Comparison of ENCODE assay signal across 14 cellular contexts in the genomic region with DNA sequence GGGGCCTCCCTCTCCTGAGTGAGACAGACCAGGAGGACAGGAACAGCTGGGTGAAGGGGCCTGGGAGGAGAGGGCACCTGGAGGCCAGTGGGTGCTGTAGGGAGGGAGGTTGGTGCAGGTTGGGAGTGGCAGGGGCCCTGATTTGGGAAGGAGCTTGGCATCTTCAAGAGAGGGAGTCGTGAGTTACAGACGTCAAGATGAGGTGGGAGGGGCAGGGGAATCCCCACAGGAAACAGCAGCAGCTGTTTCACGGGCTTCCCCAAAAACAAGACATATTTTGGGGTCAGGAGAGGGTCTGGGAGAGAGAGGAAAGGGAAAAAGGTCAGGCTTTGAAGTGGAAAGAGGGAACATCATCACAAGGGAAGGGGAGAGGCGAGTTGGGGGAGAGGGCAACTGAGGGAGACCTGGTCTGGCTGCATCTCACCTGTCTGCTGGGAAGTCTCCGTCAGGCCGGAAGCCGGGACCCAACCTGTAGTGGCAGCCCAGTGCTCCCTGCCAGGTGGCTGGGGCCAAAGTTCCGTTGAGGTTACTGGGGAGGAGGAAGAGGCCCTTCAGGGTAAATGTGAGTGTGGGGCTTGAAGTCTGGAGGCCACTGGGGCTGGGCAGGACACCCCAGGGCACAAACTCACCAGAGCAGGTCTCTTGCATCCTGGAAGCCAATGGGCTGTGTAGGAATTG. TPM values are rescaled to one million over a fixed set of nuclear protein-coding genes. Genes with fewer than 3 reads are reported as not detected.
A peak's percentile ranks its signal among the peaks of the same experiment; 100 is the strongest.
DNase-seq lines count a peak whose midpoint lies in the region; ATAC-seq, FAIRE-seq and TF ChIP-seq lines count a peak whose summit lies in the region.
"Had no signal": no experiment of that assay in that cellular context is flagged by ENCODE, and none has a peak within 500 bp of the region (broad histone marks: within the 10 kb centered on the region; RNA-seq: fewer than 3 reads in every experiment).

No MANE protein-coding gene starts in this region.

- H3K9me3 Mint-ChIP-seq in activated naive CD4-positive, alpha-beta T cell treated with anti-CD3 and anti-CD28 coated beads, Interleukin-2, amount 50 U/mL, for 72 hours: no peaks in the 10 kb centered on the region
- H3K9me3 Mint-ChIP-seq: nephron progenitor cell had no signal

- H3K27ac ChIP-seq in Peyer's patch (no peak overlapping the region), small intestine (ENCODE audit: low read depth in 1 of 2, low read length in 1 of 2) (no peak overlapping the region)
- H3K27ac ChIP-seq: RWPE1 had no signal

- no peak for FAIRE-seq in small intestine (lab: Jason Lieb, UNC)
- FAIRE-seq: astrocyte had no signal

- no peaks in the 10 kb centered on the region for H3K36me3 Mint-ChIP-seq in activated naive CD4-positive, alpha-beta T cell treated with anti-CD3 and anti-CD28 coated beads, Interleukin-2, amount 50 U/mL, for 72 hours

- H3K27me3 ChIP-seq in Peyer's patch (no peaks in the 10 kb centered on the region), small intestine (ENCODE audit: control insufficient read depth in 2 of 2, insufficient read depth in 2 of 2, low read length in 2 of 2) (no peaks in the 10 kb centered on the region), BE2C (no peaks in the 10 kb centered on the region)

- TF ChIP-seq CTCF in Peyer's patch (IDR thresholded peaks at IDR 0.05): no peak
- no peak for TF ChIP-seq CTCF in BE2C (IDR thresholded peaks at IDR 0.05; ENCODE audit: low read depth, low read length)

- H3K36me3 ChIP-seq in Peyer's patch (peaks cover 0 to 5% (median 0%) of the 10 kb centered on the region in 3 donors), small intestine (ENCODE audit: control insufficient read depth in 2 of 2, insufficient read depth in 2 of 2, low read length in 2 of 2) (no peaks in the 10 kb centered on the region), BE2C (no peaks in the 10 kb centered on the region)

- H3K4me3 ChIP-seq in Peyer's patch: peak overlapping the region in 2 of 4 donors; percentile 10 to 13
- no peak overlapping the region for H3K4me3 ChIP-seq in small intestine (ENCODE audit: low read depth in 1 of 2, low read length in 2 of 2)
- no peak overlapping the region for H3K4me3 ChIP-seq in BE2C (ENCODE audit: low read depth, low read length)

- no peaks in the 10 kb centered on the region for H3K9me3 ChIP-seq in Peyer's patch
- no peaks in the 10 kb centered on the region for H3K9me3 ChIP-seq in small intestine (ENCODE audit: control insufficient read depth, low read depth)
- no peaks in the 10 kb centered on the region for H3K9me3 ChIP-seq in BE2C

- DNase-seq in activated naive CD4-positive, alpha-beta T cell treated with Interleukin-2 at 50 U/mL for 16 hours: peak; percentile 13
- no peak for DNase-seq in activated naive CD4-positive, alpha-beta T cell treated with anti-CD3 and anti-CD28 coated beads, Interleukin-2, amount 50 U/mL, for 16 hours
- peak in 2 of 3 donors; percentile 48 to 65 for DNase-seq in Peyer's patch
- DNase-seq in activated naive CD4-positive, alpha-beta T cell treated with anti-CD3 and anti-CD28 coated beads, Interleukin-2, amount 50 U/mL, for 72 hours (ENCODE audit: low spot score in 2 of 2): no peak
- DNase-seq in small intestine: peak; percentile 63
- no peak for DNase-seq in D341Med (ENCODE audit: low spot score)
- DNase-seq in BE2C: no peak
- DNase-seq in COLO668 (lab: John Stamatoyannopoulos, UW; ENCODE audit: unreplicated experiment): no peak
- DNase-seq: NCI-H146, NCI-H526, nephron progenitor cell had no signal

- 4 to 22% (median 6%) methylated on average over 8 of the region's 8 CpGs for WGBS in small intestine, 3 donors

- peak in 1 of 2 donors; percentile 29 for ATAC-seq in activated naive CD4-positive, alpha-beta T cell treated with anti-CD3 and anti-CD28 coated beads, Interleukin-2, amount 50 U/mL, for 72 hours
- ATAC-seq: right cardiac atrium had no signal

- H3K27ac Mint-ChIP-seq in activated naive CD4-positive, alpha-beta T cell treated with anti-CD3 and anti-CD28 coated beads, Interleukin-2, amount 50 U/mL, for 72 hours: peak overlapping the region; percentile 80 to 87
- H3K27ac Mint-ChIP-seq: nephron progenitor cell had no signal

- no peak for TF ChIP-seq POLR2A in Peyer's patch (IDR thresholded peaks at IDR 0.05)

- H3K4me1 ChIP-seq in Peyer's patch (peaks cover 0 to 17% (median 4%) of the 10 kb centered on the region in 4 donors), small intestine (ENCODE audit: control insufficient read depth in 2 of 2, insufficient read depth in 1 of 2, low read depth in 1 of 2, low read length in 1 of 2) (peaks cover 0 to 1% of the 10 kb centered on the region in 2 donors), BE2C (no peaks in the 10 kb centered on the region)

RNA-seq across cellular contexts. Expression of gene NAALADL1, which starts 4.4 kb away (rescaled TPM):
- total RNA-seq in Peyer's patch: 1,000 to 10,000 TPM in 2 of 4 donors, 100 to 1,000 TPM in 1, 10 to 100 TPM in 1; 40.4 to 1,241 (median 898) TPM
- total RNA-seq in activated naive CD4-positive, alpha-beta T cell treated with anti-CD3 and anti-CD28 coated beads, Interleukin-2, amount 50 U/mL, for 72 hours: 10 to 100 TPM; 14.9 to 23.1 TPM
- 100 to 1,000 TPM in 2 of 3 donors, 10 to 100 TPM in 1; 35.4 to 436 (median 173) TPM for polyA plus RNA-seq in small intestine
- not detected for polyA plus RNA-seq in BE2C (2012; ENCODE audit: insufficient read depth, insufficient read length, low read depth)
- total RNA-seq: astrocyte had no signal

RNA-seq across cellular contexts. Expression of gene SAC3D1, which starts 13.0 kb away (rescaled TPM):
- total RNA-seq in Peyer's patch: 10 to 100 TPM; 10.9 to 21.5 (median 13.9) TPM
- total RNA-seq in activated naive CD4-positive, alpha-beta T cell treated with anti-CD3 and anti-CD28 coated beads, Interleukin-2, amount 50 U/mL, for 72 hours: 10 to 100 TPM in 1 of 2 donors, 1 to 10 TPM in 1; 8.9 to 33.3 TPM
- polyA plus RNA-seq in small intestine: 10 to 100 TPM in 1 of 3 donors, 1 to 10 TPM in 2; 6.9 to 18.1 (median 7.0) TPM
- polyA plus RNA-seq in BE2C (2012; ENCODE audit: insufficient read depth, insufficient read length, low read depth): 19.0 TPM

RNA-seq across cellular contexts. Expression of gene SNX15, which starts 26.7 kb away (rescaled TPM):
- total RNA-seq in Peyer's patch: 10 to 100 TPM; 15.7 to 39.0 (median 27.3) TPM
- total RNA-seq in activated naive CD4-positive, alpha-beta T cell treated with anti-CD3 and anti-CD28 coated beads, Interleukin-2, amount 50 U/mL, for 72 hours: 10 to 100 TPM; 12.5 to 14.5 TPM
- polyA plus RNA-seq in small intestine: 10 to 100 TPM; 23.2 to 37.3 (median 24.6) TPM
- 15.7 TPM for polyA plus RNA-seq in BE2C (2012; ENCODE audit: insufficient read depth, insufficient read length, low read depth)

RNA-seq across cellular contexts. Expression of gene CDCA5, which starts 29.9 kb away (rescaled TPM):
- 10 to 100 TPM in 1 of 4 donors, 1 to 10 TPM in 2, under 1 TPM in 1; 0.94 to 27.2 (median 6.4) TPM for total RNA-seq in Peyer's patch
- total RNA-seq in activated naive CD4-positive, alpha-beta T cell treated with anti-CD3 and anti-CD28 coated beads, Interleukin-2, amount 50 U/mL, for 72 hours: 100 to 1,000 TPM; 128 to 203 TPM
- 10 to 100 TPM in 1 of 3 donors, 1 to 10 TPM in 1, under 1 TPM in 1; 0.54 to 19.3 (median 4.2) TPM for polyA plus RNA-seq in small intestine
- 8.8 TPM for polyA plus RNA-seq in BE2C (2012; ENCODE audit: insufficient read depth, insufficient read length, low read depth)

RNA-seq across cellular contexts. Expression of gene ZFPL1, which starts 30.1 kb away (rescaled TPM):
- total RNA-seq in Peyer's patch: 10 to 100 TPM; 53.9 to 67.6 (median 55.5) TPM
- total RNA-seq in activated naive CD4-positive, alpha-beta T cell treated with anti-CD3 and anti-CD28 coated beads, Interleukin-2, amount 50 U/mL, for 72 hours: 10 to 100 TPM; 29.9 to 41.3 TPM
- 10 to 100 TPM; 46.6 to 65.8 (median 60.8) TPM for polyA plus RNA-seq in small intestine
- polyA plus RNA-seq in BE2C (2012; ENCODE audit: insufficient read depth, insufficient read length, low read depth): 43.2 TPM

Comparison
In these comparisons a context has a peak if more than half of its experiments do, and no peak if none do; other contexts are left out.
1. DNase-seq: peak in activated naive CD4-positive, alpha-beta T cell treated with Interleukin-2 at 50 U/mL for 16 hours (single experiment), Peyer's patch (2 of 3) and small intestine (single experiment); none in activated naive CD4-positive, alpha-beta T cell treated with anti-CD3 and anti-CD28 coated beads, Interleukin-2, amount 50 U/mL, for 16 hours (single experiment), activated naive CD4-positive, alpha-beta T cell treated with anti-CD3 and anti-CD28 coated beads, Interleukin-2, amount 50 U/mL, for 72 hours (0 of 2), D341Med (single experiment), BE2C (single experiment) and COLO668 (single experiment).